1 cellular context compared by ENCODE assay signal in genomic region chr4:2962614-2963184, GRCh38.
TF ChIP-seq lines count a peak whose summit lies in the region.

No MANE protein-coding gene starts in this region.

TF ChIP-seq in HepG2, 621 proteins besides CTCF, POLR2A, EP300 and RAD21 (continues in another document):
- TF ChIP-seq REPIN1 (CRISPR knock-in tag; IDR thresholded peaks at IDR 0.05; ENCODE audit: borderline replicate concordance, low read depth), result no peak
- no peak for TF ChIP-seq KAT7 (CRISPR knock-in tag; IDR thresholded peaks at IDR 0.05; ENCODE audit: borderline replicate concordance)
- no peak for TF ChIP-seq CENPBD1 (CRISPR knock-in tag; IDR thresholded peaks at IDR 0.05; ENCODE audit: borderline replicate concordance, low read depth)
- no peak for TF ChIP-seq ATF7-NPFF (CRISPR knock-in tag; IDR thresholded peaks at IDR 0.05; ENCODE audit: low read depth)
- peak; percentile 68; the same call in 1 of the 2 replicates for TF ChIP-seq ZNF761 (CRISPR knock-in tag; conservative IDR thresholded peaks at IDR 0.05)
- 0 out of 2 replicates have a peak, but pooled peaks have one; percentile 40 for TF ChIP-seq PAX8 (CRISPR knock-in tag; IDR thresholded peaks at IDR 0.05; ENCODE audit: borderline replicate concordance)
- TF ChIP-seq SRY (CRISPR knock-in tag; IDR thresholded peaks at IDR 0.05), result no peak
- TF ChIP-seq ZBTB46 (CRISPR knock-in tag; IDR thresholded peaks at IDR 0.05; ENCODE audit: borderline replicate concordance), result 0 out of 2 replicates have a peak, but pooled peaks have one; percentile 24
- no peak for TF ChIP-seq ZNF207 (IDR thresholded peaks at IDR 0.05; ENCODE audit: borderline replicate concordance)
- TF ChIP-seq ZNF280D (CRISPR knock-in tag; IDR thresholded peaks at IDR 0.05), result 0 out of 2 replicates have a peak, but pooled peaks have one; percentile 6
- no peak for TF ChIP-seq TFAP4 (IDR thresholded peaks at IDR 0.05; ENCODE audit: borderline replicate concordance, low read depth)
- no peak for TF ChIP-seq ATF6 (CRISPR knock-in tag; conservative IDR thresholded peaks at IDR 0.05)
- no peak for TF ChIP-seq ZNF878 (CRISPR knock-in tag; IDR thresholded peaks at IDR 0.05)
- TF ChIP-seq ZMAT3 (CRISPR knock-in tag; conservative IDR thresholded peaks at IDR 0.05), result no peak
- peak; percentile 15; the same call in 1 of the 2 replicates for TF ChIP-seq PHF21A (CRISPR knock-in tag; IDR thresholded peaks at IDR 0.05)
- TF ChIP-seq ZNF740 (CRISPR knock-in tag; IDR thresholded peaks at IDR 0.05), result no peak
- no peak for TF ChIP-seq GABPB1 (CRISPR knock-in tag; IDR thresholded peaks at IDR 0.05)
- TF ChIP-seq ZZZ3 (CRISPR knock-in tag; IDR thresholded peaks at IDR 0.05; ENCODE audit: borderline replicate concordance), result no peak
- TF ChIP-seq ZNF629 (CRISPR knock-in tag; conservative IDR thresholded peaks at IDR 0.05), result no peak
- 0 out of 2 replicates have a peak, but pooled peaks have one; percentile 74 for TF ChIP-seq ZNF570 (CRISPR knock-in tag; IDR thresholded peaks at IDR 0.05; ENCODE audit: borderline replicate concordance)
- TF ChIP-seq KAT2B (IDR thresholded peaks at IDR 0.05; ENCODE audit: borderline replicate concordance, low read depth, low read length), result no peak
- TF ChIP-seq PRDM15 (CRISPR knock-in tag; IDR thresholded peaks at IDR 0.05), result peak; percentile 35; the same call in 1 of the 2 replicates
- TF ChIP-seq ZHX1 (CRISPR knock-in tag; IDR thresholded peaks at IDR 0.05; ENCODE audit: low read depth), result no peak
- TF ChIP-seq ZBTB4 (CRISPR knock-in tag; IDR thresholded peaks at IDR 0.05; ENCODE audit: borderline replicate concordance), result no peak
- no peak; the same call in 1 of the 2 replicates for TF ChIP-seq HBP1 (CRISPR knock-in tag; IDR thresholded peaks at IDR 0.05; ENCODE audit: low read depth)
- no peak for TF ChIP-seq ZNF512B (CRISPR knock-in tag; IDR thresholded peaks at IDR 0.05; ENCODE audit: borderline replicate concordance)
- TF ChIP-seq ZNF333 (CRISPR knock-in tag; IDR thresholded peaks at IDR 0.05; ENCODE audit: borderline replicate concordance), result 0 out of 2 replicates have a peak, but pooled peaks have one; percentile 11
- TF ChIP-seq ZNF780A (CRISPR knock-in tag; IDR thresholded peaks at IDR 0.05), result no peak; the same call in 1 of the 2 replicates
- TF ChIP-seq U2AF1 (optimal IDR thresholded peaks at IDR 0.05; ENCODE audit: low read depth, low read length), result no peak
- no peak for TF ChIP-seq HIVEP1 (CRISPR knock-in tag; IDR thresholded peaks at IDR 0.05)
- no peak for TF ChIP-seq SMAD9 (CRISPR knock-in tag; IDR thresholded peaks at IDR 0.05)
